In the genomic region with DNA sequence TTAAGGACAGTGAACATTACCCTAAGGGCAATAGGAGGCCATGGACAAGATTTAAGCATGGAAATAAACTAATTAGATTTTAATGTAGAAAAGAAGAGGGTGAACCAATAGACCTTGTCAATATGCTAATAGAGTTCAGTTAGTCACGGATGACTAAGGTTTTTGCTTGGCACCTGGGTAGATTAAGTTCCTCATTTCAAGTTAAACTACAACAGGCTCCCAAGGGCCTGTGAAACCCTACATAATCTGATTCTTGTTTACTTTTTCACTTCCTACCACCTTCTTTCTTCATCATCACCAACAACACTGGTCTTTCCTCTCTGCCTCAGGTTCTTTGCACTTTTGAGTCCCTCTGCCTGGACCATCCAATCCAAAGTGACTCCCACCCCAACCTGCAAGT, we compare ENCODE assay signal across 11 cellular contexts.
DNase-seq lines count a peak whose midpoint lies in the region; ATAC-seq and TF ChIP-seq lines count a peak whose summit lies in the region.
"Had no signal": no experiment of that assay in that cellular context is flagged by ENCODE, and none has a peak within 500 bp of the region (broad histone marks: within the 10 kb centered on the region; RNA-seq: fewer than 3 reads in every experiment).

No MANE protein-coding gene starts in this region.

- ATAC-seq in GM18511 (IDR thresholded peaks at IDR 0.05; ENCODE audit: unreplicated experiment) (peak; percentile 48), GM21423 (IDR thresholded peaks at IDR 0.05; ENCODE audit: unreplicated experiment) (peak; percentile 57), HG03457 (IDR thresholded peaks at IDR 0.05; ENCODE audit: unreplicated experiment) (peak; percentile 49)
- ATAC-seq in central memory CD8-positive, alpha-beta T cell (replicated peaks; ENCODE audit: extremely low read depth, poor library complexity, severe bottlenecking) = no peak

- no peak overlapping the region for H3K27ac ChIP-seq in coronary artery

- peaks cover 31% of the 10 kb centered on the region for H3K4me1 Mint-ChIP-seq in central memory CD8-positive, alpha-beta T cell

- DNase-seq in central memory CD8-positive, alpha-beta T cell (ENCODE audit: low spot score in 2 of 2) = no peak
- no peak for DNase-seq in coronary artery (ENCODE audit: low spot score)
- DNase-seq in T-helper 9 cell = no peak
- DNase-seq in erythroblast (lab: John Stamatoyannopoulos, UW) = no peak
- no peak for DNase-seq in 8988T
- DNase-seq: activated CD4-positive, alpha-beta T cell treated with anti-CD3 and anti-CD28 coated beads, Interleukin-2, amount 50 U/mL, for 4 hours; cortex of kidney; NCI-H82 had no signal

- no peaks in the 10 kb centered on the region for H3K9me3 Mint-ChIP-seq in central memory CD8-positive, alpha-beta T cell

- no peak overlapping the region for H3K4me3 Mint-ChIP-seq in central memory CD8-positive, alpha-beta T cell

- TF ChIP-seq CTCF in coronary artery (IDR thresholded peaks at IDR 0.05) = no peak

- H3K27me3 Mint-ChIP-seq in central memory CD8-positive, alpha-beta T cell = no peaks in the 10 kb centered on the region

- TF ChIP-seq POLR2A in erythroblast (IDR thresholded peaks at IDR 0.05; ENCODE audit: low read length) = no peak

- peaks cover 42% of the 10 kb centered on the region for H3K36me3 Mint-ChIP-seq in central memory CD8-positive, alpha-beta T cell (ENCODE audit: insufficient read depth)

- peak overlapping the region; percentile 47 for H3K27ac Mint-ChIP-seq in central memory CD8-positive, alpha-beta T cell (ENCODE audit: low read depth)

- no peak overlapping the region for H3K4me3 ChIP-seq in coronary artery
